8 cellular contexts compared by ENCODE assay signal in genomic region chr2:158968396-158969161, GRCh38. TPM values are rescaled to one million over a fixed set of nuclear protein-coding genes. Genes with fewer than 3 reads are reported as not detected.
A peak's percentile ranks its signal among the peaks of the same experiment; 100 is the strongest.
DNase-seq lines count a peak whose midpoint lies in the region; ATAC-seq and TF ChIP-seq lines count a peak whose summit lies in the region.

TSS of gene TANC1 (plus strand) at chr2:158968640. CDS start at chr2:159065911, 97,271 bp downstream.

- H3K79me1 ChIP-seq in IMR-90 (ENCODE audit: low read depth in 1 of 2, low read length in 2 of 2) = peaks cover 24 to 37% of the 10 kb centered on the region in 2 experiments

- intact Hi-C loops in IMR-90 (cut with micrococcal nuclease) (loop anchor here (1.0 to 2.0 kb wide), 3 partner anchors 64 to 234 kb away; no protein-coding TSS in a partner anchor), Panc1 (cut with micrococcal nuclease; ENCODE audit: unreplicated experiment) (loop anchor here (5.0 kb wide), 1 partner anchor 66 kb away; no protein-coding TSS in a partner anchor)

- H2BK120ac ChIP-seq in IMR-90 (ENCODE audit: low read depth, low read length) = peak within 1 kb of the TSS; percentile 75

- H3K27ac ChIP-seq in IMR-90 (ENCODE audit: insufficient read depth, low read length) (peak within 1 kb of the TSS; percentile 90), Panc1 (ENCODE audit: low read length) (peak within 1 kb of the TSS; percentile 96), substantia nigra (ENCODE audit: low read depth, low read length, poor library complexity, severe bottlenecking) (peak within 1 kb of the TSS; percentile 96)

- H3K14ac ChIP-seq in IMR-90 (replicated peaks; ENCODE audit: low read depth, low read length) = peak within 1 kb of the TSS; percentile 58

- dilution Hi-C loops in IMR-90 (cut with HindIII; ENCODE audit: low sequenced_read_pairs, unreplicated experiment) = no loop called here

- CTCF ChIA-PET in IMR-90 (lab: Yijun Ruan, JAX) = interaction anchor here (0.5 to 1.3 kb wide), 2 partner anchors 28 to 176 kb away, joined by 3 read pairs; no protein-coding TSS in a partner anchor
- CTCF ChIA-PET in Panc1 (lab: Charles Lee) = interaction anchor here (0.6 to 1.0 kb wide), 3 partner anchors 14 to 952 kb away, joined by 3 to 4 read pairs (median 4); no protein-coding TSS in a partner anchor

- no peaks in the 10 kb centered on the region for H3K36me3 Mint-ChIP-seq in natural killer cell treated with Interleukin-12 subunit alpha and Interleukin-12 subunit beta and Interleukin-15 and Interleukin-18, amount 100 ng/mL, for 72 hours

- H3K27ac Mint-ChIP-seq in natural killer cell treated with Interleukin-12 subunit alpha and Interleukin-12 subunit beta and Interleukin-15 and Interleukin-18, amount 100 ng/mL, for 72 hours = no peak within 1 kb of the TSS

- H3K27me3 ChIP-seq in IMR-90 (ENCODE audit: control insufficient read depth, insufficient read depth, low read length) = no peaks in the 10 kb centered on the region
- no peaks in the 10 kb centered on the region for H3K27me3 ChIP-seq in Panc1 (ENCODE audit: control insufficient read depth, insufficient read depth, low read length)

- ATAC-seq in GM21717 (IDR thresholded peaks at IDR 0.05; ENCODE audit: unreplicated experiment) = peak; percentile 95
- ATAC-seq in IMR-90 (ENCODE audit: low read depth) = peak; percentile 93
- ATAC-seq in Panc1 = peak; percentile 94
- ATAC-seq in natural killer cell treated with Interleukin-12 subunit alpha and Interleukin-12 subunit beta and Interleukin-15 and Interleukin-18, amount 100 ng/mL, for 72 hours = peak; percentile 94 to 96

- BruUV-seq in IMR-90 (replicated peaks; lab: Mats Ljungman, UMichigan) (no TSS peak), Panc1 (replicated peaks; lab: Mats Ljungman, UMichigan) (no TSS peak)

- peak within 1 kb of the TSS; percentile 81 for H2AK9ac ChIP-seq in IMR-90 (replicated peaks; ENCODE audit: low read depth, low read length, poor library complexity)

- H2AK5ac ChIP-seq in IMR-90 (ENCODE audit: low read depth, low read length) = peak within 1 kb of the TSS; percentile 47; the same call in 1 of the 2 replicates

- H3K9me3 ChIP-seq in IMR-90 (ENCODE audit: control insufficient read depth, insufficient read depth, low read length) (no peaks in the 10 kb centered on the region), Panc1 (ENCODE audit: control insufficient read depth, insufficient read depth, low read depth, low read length) (no peaks in the 10 kb centered on the region)

- TF ChIP-seq POLR2A in IMR-90 (IDR thresholded peaks at IDR 0.05; ENCODE audit: low read depth, low read length) = peak; percentile 88

- H2BK5ac ChIP-seq in IMR-90 (ENCODE audit: low read depth, low read length, poor library complexity, severe bottlenecking) = peak within 1 kb of the TSS; percentile 56

- H2BK20ac ChIP-seq in IMR-90 (ENCODE audit: low read depth, low read length) = peak within 1 kb of the TSS; percentile 6; the same call in 1 of the 2 replicates

- peaks cover 12 to 15% of the 10 kb centered on the region in 2 donors for H3K4me1 Mint-ChIP-seq in natural killer cell treated with Interleukin-12 subunit alpha and Interleukin-12 subunit beta and Interleukin-15 and Interleukin-18, amount 100 ng/mL, for 72 hours (ENCODE audit: low read depth in 2 of 2)

- peak within 1 kb of the TSS; percentile 86 for H3K56ac ChIP-seq in IMR-90 (ENCODE audit: extremely low read depth, insufficient read depth, low read length)

- peak within 1 kb of the TSS; percentile 97 for H3K4me2 ChIP-seq in IMR-90 (ENCODE audit: low read depth, low read length)

- peak within 1 kb of the TSS; percentile 50 for H3K18ac ChIP-seq in IMR-90 (ENCODE audit: low read depth, low read length)

- peak within 1 kb of the TSS; percentile 36 for H4K5ac ChIP-seq in IMR-90 (ENCODE audit: low read depth, low read length)

- DNase-seq in DMS79 treated with DMSO at 0.1 percent for 48 hours (lab: John Stamatoyannopoulos, UW) (peak; percentile 75), IMR-90 (peak; percentile 90), Panc1 (ENCODE audit: low read depth, low spot score) (no peak), activated gamma-delta T cell treated with Interleukin-2 at 50 U/mL for 16 hours (peak; percentile 37), fibroblast of the conjunctiva (ENCODE audit: low read depth) (peak; percentile 79), substantia nigra (lab: John Stamatoyannopoulos, UW) (peak; percentile 58 to 97 (median 88))
- peak; percentile 80 for DNase-seq in natural killer cell treated with Interleukin-12 subunit alpha and Interleukin-12 subunit beta and Interleukin-15 and Interleukin-18, amount 100 ng/mL, for 72 hours (ENCODE audit: low spot score)

- H4K8ac ChIP-seq in IMR-90 (ENCODE audit: low read depth in 2 of 2, low read length in 2 of 2) = peak within 1 kb of the TSS; percentile 38 to 82

- H3K4me1 ChIP-seq in IMR-90 (ENCODE audit: control insufficient read depth, insufficient read depth, low read length) = peaks cover 10% of the 10 kb centered on the region
- H3K4me1 ChIP-seq in Panc1 (ENCODE audit: control insufficient read depth, insufficient read depth, low read length) = peaks cover 48% of the 10 kb centered on the region

- TF ChIP-seq CTCF in IMR-90 (conservative IDR thresholded peaks at IDR 0.05; ENCODE audit: low read depth, low read length) = no peak
- peak; percentile 7; the same call in 1 of the 2 replicates for TF ChIP-seq CTCF in Panc1 (IDR thresholded peaks at IDR 0.05)

- peak within 1 kb of the TSS; percentile 92 for H2AFZ ChIP-seq in IMR-90 (replicated peaks; ENCODE audit: low read length, poor library complexity)

- H3K4me3 ChIP-seq in IMR-90 (ENCODE audit: insufficient read depth, low read depth, low read length) (peak within 1 kb of the TSS; percentile 87), Panc1 (ENCODE audit: low read depth in 2 of 2, low read length in 2 of 2) (peak within 1 kb of the TSS; percentile 91 to 97)

- peak within 1 kb of the TSS; percentile 84 for H3K4me3 Mint-ChIP-seq in natural killer cell treated with Interleukin-12 subunit alpha and Interleukin-12 subunit beta and Interleukin-15 and Interleukin-18, amount 100 ng/mL, for 72 hours

- H4K20me1 ChIP-seq in IMR-90 (ENCODE audit: insufficient read depth, low read length) = peaks cover 39% of the 10 kb centered on the region

- no peak; the same call in 1 of the 2 replicates for TF ChIP-seq RAD21 in IMR-90 (IDR thresholded peaks at IDR 0.05; ENCODE audit: low read length)

- POLR2A ChIA-PET in IMR-90 (lab: Charles Lee; ENCODE audit: unreplicated experiment) (no interaction called here), Panc1 (lab: Charles Lee) (interaction anchor here (0.6 kb wide), 1 partner anchor 127 kb away, joined by 3 read pairs; no protein-coding TSS in a partner anchor)

- H3K27me3 Mint-ChIP-seq in natural killer cell treated with Interleukin-12 subunit alpha and Interleukin-12 subunit beta and Interleukin-15 and Interleukin-18, amount 100 ng/mL, for 72 hours = peaks cover 37 to 68% of the 10 kb centered on the region in 2 donors

- H3K36me3 ChIP-seq in IMR-90 (ENCODE audit: control insufficient read depth, insufficient read depth, low read length) (no peaks in the 10 kb centered on the region), Panc1 (ENCODE audit: control insufficient read depth, insufficient read depth, low read length) (peaks cover 6% of the 10 kb centered on the region; the same call in 1 of the 2 replicates)

- 0% methylated on average over 23 of the region's 92 CpGs; no CpG with 5 or more reads in 1 of the 2 experiments for WGBS in IMR-90 (ENCODE audit: extremely low coverage in 2 of 2, insufficient read length in 1 of 2), 2 experiments

- peaks cover 5% of the 10 kb centered on the region; the same call in 1 of the 2 replicates for H3K9me1 ChIP-seq in IMR-90 (ENCODE audit: insufficient read depth, low read length)

- H2BK15ac ChIP-seq in IMR-90 (ENCODE audit: low read depth, low read length) = peak within 1 kb of the TSS; percentile 45; the same call in 1 of the 3 replicates

- peak within 1 kb of the TSS; percentile 81 for H3K4ac ChIP-seq in IMR-90 (ENCODE audit: low read depth, low read length)

- H3K23ac ChIP-seq in IMR-90 (ENCODE audit: low read depth, low read length) = peak within 1 kb of the TSS; percentile 85

- in situ Hi-C loops in IMR-90 (cut with MboI; ENCODE audit: low sequenced_read_pairs) (no loop called here), Panc1 (cut with HindIII; ENCODE audit: low pct_unique_long_range_greater_than_20kb, low sequenced_read_pairs) (no loop called here)

- no peaks in the 10 kb centered on the region for H3K9me3 Mint-ChIP-seq in natural killer cell treated with Interleukin-12 subunit alpha and Interleukin-12 subunit beta and Interleukin-15 and Interleukin-18, amount 100 ng/mL, for 72 hours

- peak within 1 kb of the TSS; percentile 31 for H4K91ac ChIP-seq in IMR-90 (ENCODE audit: insufficient read depth, low read depth, low read length)

- peak within 1 kb of the TSS; percentile 87 for H3K9ac ChIP-seq in IMR-90 (ENCODE audit: low read depth, low read length)

TF ChIP-seq in IMR-90, 13 proteins besides CTCF, POLR2A, EP300 and RAD21:
- TF ChIP-seq MAZ (IDR thresholded peaks at IDR 0.05; ENCODE audit: borderline replicate concordance, low read depth, low read length) = peak; percentile 85; the same call in 1 of the 2 replicates
- TF ChIP-seq CHD1 (IDR thresholded peaks at IDR 0.05; ENCODE audit: low read depth, low read length) = no peak

RNA-seq across cellular contexts. Expression of gene TANC1, which starts in this region (rescaled TPM):
- total RNA-seq in IMR-90 (2012; rRNA removed) = 12.8 and 12.9 TPM in 2 replicates
- 10.1 and 10.2 TPM in 2 replicates for polyA plus RNA-seq in IMR-90 (2012; rRNA removed)
- polyA plus RNA-seq in IMR-90 (2012; cell fraction: cytosol; rRNA removed) = 3.6 and 5.0 TPM in 2 replicates
- polyA plus RNA-seq in IMR-90 (2012; cell fraction: nucleus; rRNA removed; ENCODE audit: low replicate concordance) = 27.3 and 53.0 TPM in 2 replicates
- 44.3 TPM for total RNA-seq in Panc1 (2021; ENCODE audit: unreplicated experiment)
- 28.6 TPM for polyA plus RNA-seq in Panc1 (2012; ENCODE audit: insufficient read length)
- under 1 TPM; 0.21 to 0.56 TPM for total RNA-seq in natural killer cell treated with Interleukin-12 subunit alpha and Interleukin-12 subunit beta and Interleukin-15 and Interleukin-18, amount 100 ng/mL, for 72 hours

Comparison
In these comparisons a context has a peak if more than half of its experiments do, and no peak if none do; other contexts are left out.
1. Peak in DNase-seq and ATAC-seq in natural killer cell treated with Interleukin-12 subunit alpha and Interleukin-12 subunit beta and Interleukin-15 and Interleukin-18, amount 100 ng/mL, for 72 hours; RNA of the gene not detected or under 1 TPM.